ENCODE assay signal across 34 cellular contexts in the genomic region with DNA sequence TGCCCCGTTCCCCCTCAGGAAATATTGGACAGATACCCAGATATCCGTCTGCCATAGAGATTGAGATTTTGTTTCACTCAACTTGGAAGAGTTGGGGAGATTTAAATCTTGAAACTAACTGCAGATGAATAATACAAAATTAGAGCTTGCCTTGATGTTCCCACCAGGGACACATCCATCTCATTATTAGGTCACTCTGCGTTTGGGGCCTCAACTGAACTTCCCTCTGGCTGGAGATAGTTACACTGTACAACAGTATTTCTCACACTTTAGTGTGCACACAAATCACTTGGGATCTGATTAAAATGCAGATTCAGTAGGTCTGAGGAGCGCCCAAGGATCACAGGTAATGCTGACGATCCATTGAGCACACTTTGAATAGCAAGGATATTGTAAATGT. TPM values are rescaled to one million over a fixed set of nuclear protein-coding genes. Genes with fewer than 3 reads are reported as not detected.
"Had no signal": no experiment of that assay in that cellular context is flagged by ENCODE, and none has a peak within 500 bp of the region (broad histone marks: within the 10 kb centered on the region; RNA-seq: fewer than 3 reads in every experiment).

No MANE protein-coding gene starts in this region.

- H3K9me3 Mint-ChIP-seq: activated B cell treated with CpG ODN at 0.5 μM for 24 hours; activated CD8-positive, alpha-beta T cell treated with anti-CD3 and anti-CD28 coated beads for 36 hours; activated naive CD4-positive, alpha-beta T cell treated with anti-CD3 and anti-CD28 coated beads, Interleukin-2, amount 50 U/mL, for 24 hours; activated naive CD8-positive, alpha-beta T cell treated with anti-CD3 and anti-CD28 coated beads, Interleukin-2, amount 50 U/mL, for 24 hours; activated T-helper 2 cell treated with anti-CD3 and anti-CD28 coated beads, Interferon-gamma antibody, Interleukin-2, Interleukin-4, amounts not matched to agents 10 μg/mL and 5 μg/mL and 100 μg/mL, durations not matched to agents 14 hours and 24 hours and 36 hours; brain; endodermal cell; T-helper 2 cell treated with Interferon-gamma antibody and Interleukin-4, amounts not matched to agents 5 μg/mL and 100 μg/mL, for 36 hours had no signal

- H3K27ac Mint-ChIP-seq: activated B cell treated with CpG ODN at 0.5 μM for 24 hours; activated CD8-positive, alpha-beta T cell treated with anti-CD3 and anti-CD28 coated beads for 36 hours; activated naive CD4-positive, alpha-beta T cell treated with anti-CD3 and anti-CD28 coated beads for 36 hours; activated naive CD4-positive, alpha-beta T cell treated with anti-CD3 and anti-CD28 coated beads, Interleukin-2, amount 50 U/mL, for 24 hours; activated naive CD8-positive, alpha-beta T cell treated with anti-CD3 and anti-CD28 coated beads for 36 hours; activated naive CD8-positive, alpha-beta T cell treated with anti-CD3 and anti-CD28 coated beads, Interleukin-2, amount 50 U/mL, for 24 hours; activated T-helper 1 cell treated with anti-CD3 and anti-CD28 coated beads, Interleukin-12 subunit alpha, Interleukin-12 subunit beta, Interleukin-2, Interleukin-4 antibody, amounts not matched to agents 30 ng/mL and 10 ng/mL and 1 ng/mL, durations not matched to agents 14 hours and 24 hours and 36 hours; activated T-helper 2 cell treated with anti-CD3 and anti-CD28 coated beads, Interferon-gamma antibody, Interleukin-2, Interleukin-4, amounts not matched to agents 10 μg/mL and 5 μg/mL and 100 μg/mL, durations not matched to agents 14 hours and 24 hours and 36 hours; endodermal cell; T-helper 17 cell; T-helper 2 cell treated with Interferon-gamma antibody and Interleukin-4, amounts not matched to agents 5 μg/mL and 100 μg/mL, for 36 hours had no signal

- H3K27me3 Mint-ChIP-seq: activated CD8-positive, alpha-beta T cell treated with anti-CD3 and anti-CD28 coated beads for 36 hours; activated naive CD4-positive, alpha-beta T cell treated with anti-CD3 and anti-CD28 coated beads, Interleukin-2, amount 50 U/mL, for 24 hours; activated naive CD8-positive, alpha-beta T cell treated with anti-CD3 and anti-CD28 coated beads for 36 hours; activated naive CD8-positive, alpha-beta T cell treated with anti-CD3 and anti-CD28 coated beads, Interleukin-2, amount 50 U/mL, for 24 hours; T-helper 17 cell had no signal

- H3K4me1 Mint-ChIP-seq: activated B cell treated with CpG ODN at 0.5 μM for 24 hours had no signal

- H3K4me3 Mint-ChIP-seq: activated B cell treated with CpG ODN at 0.5 μM for 24 hours; activated CD8-positive, alpha-beta T cell treated with anti-CD3 and anti-CD28 coated beads for 36 hours; activated naive CD4-positive, alpha-beta T cell treated with anti-CD3 and anti-CD28 coated beads for 36 hours; activated naive CD4-positive, alpha-beta T cell treated with anti-CD3 and anti-CD28 coated beads, Interleukin-2, amount 50 U/mL, for 24 hours; activated naive CD8-positive, alpha-beta T cell treated with anti-CD3 and anti-CD28 coated beads for 36 hours; activated naive CD8-positive, alpha-beta T cell treated with anti-CD3 and anti-CD28 coated beads, Interleukin-2, amount 50 U/mL, for 24 hours; activated T-helper 1 cell treated with anti-CD3 and anti-CD28 coated beads, Interleukin-12 subunit alpha, Interleukin-12 subunit beta, Interleukin-2, Interleukin-4 antibody, amounts not matched to agents 30 ng/mL and 10 ng/mL and 1 ng/mL, durations not matched to agents 14 hours and 24 hours and 36 hours; brain; endodermal cell; T-helper 17 cell; T-helper 2 cell treated with Interferon-gamma antibody and Interleukin-4, amounts not matched to agents 5 μg/mL and 100 μg/mL, for 36 hours had no signal

- H3K9me3 ChIP-seq: adrenal gland, ascending aorta, breast epithelium, colonic mucosa had no signal

- H3K27ac ChIP-seq: adrenal gland, ascending aorta, breast epithelium, cardiac muscle cell, colonic mucosa, dorsolateral prefrontal cortex, WERI-Rb-1 had no signal

- H3K27me3 ChIP-seq: adrenal gland, ascending aorta, breast epithelium, cardiac muscle cell, colonic mucosa, dorsolateral prefrontal cortex had no signal

- DNase-seq: activated B cell treated with CpG ODN at 0.5 μM for 24 hours; activated CD4-positive, alpha-beta T cell treated with anti-CD3 and anti-CD28 coated beads for 48 hours; activated CD4-positive, alpha-beta T cell treated with anti-CD3 and anti-CD28 coated beads, Interleukin-2, amount 50 U/mL, for 1 hour; activated CD4-positive, alpha-beta T cell treated with anti-CD3 and anti-CD28 coated beads, Interleukin-2, amount 50 U/mL, for 48 hours; activated CD8-positive, alpha-beta memory T cell treated with anti-CD3 and anti-CD28 coated beads for 24 hours; activated CD8-positive, alpha-beta T cell treated with anti-CD3 and anti-CD28 coated beads for 36 hours; activated effector memory CD4-positive, alpha-beta T cell treated with anti-CD3 and anti-CD28 coated beads, Interleukin-2, amount 50 U/mL, for 16 hours; activated naive CD4-positive, alpha-beta T cell treated with anti-CD3 and anti-CD28 coated beads for 36 hours; activated naive CD8-positive, alpha-beta T cell treated with anti-CD3 and anti-CD28 coated beads for 36 hours; activated naive CD8-positive, alpha-beta T cell treated with anti-CD3 and anti-CD28 coated beads, Interleukin-2, amount 50 U/mL, for 24 hours; activated T-cell treated with anti-CD3 and anti-CD28 coated beads, Interleukin-2, amount 50 U/mL, for 48 hours; adrenal gland; amygdala; central memory CD4-positive, alpha-beta T cell; cerebellar nuclear complex; colonic mucosa; dorsolateral prefrontal cortex; effector memory CD4-positive, alpha-beta T cell; endodermal cell; head of caudate nucleus; T-helper 1 cell; T-helper 17 cell; T1000 had no signal

- ATAC-seq: activated CD4-positive, CD25-positive, alpha-beta regulatory T cell treated with anti-CD3 and anti-CD28 coated beads, Interleukin-2, amount 50 U/mL, for 24 hours; activated CD8-positive, alpha-beta T cell treated with anti-CD3 and anti-CD28 coated beads for 36 hours; activated naive CD8-positive, alpha-beta T cell treated with anti-CD3 and anti-CD28 coated beads, Interleukin-2, amount 50 U/mL, for 24 hours; esophagus mucosa; T-helper 17 cell had no signal

- H3K4me1 ChIP-seq: colonic mucosa had no signal

- H3K4me3 ChIP-seq: adrenal gland, ascending aorta, breast epithelium, cardiac muscle cell, colonic mucosa, dorsolateral prefrontal cortex had no signal

- H3K36me3 ChIP-seq: adrenal gland, ascending aorta, breast epithelium, cardiac muscle cell, colonic mucosa, WERI-Rb-1 had no signal

- H3K36me3 Mint-ChIP-seq: brain had no signal

RNA-seq across cellular contexts. Expression of a gene that starts 35.0 kb away (rescaled TPM):
- total RNA-seq: ascending aorta, cardiac muscle cell had no signal
- polyA plus RNA-seq: cardiac muscle cell had no signal
